In the genomic region with DNA sequence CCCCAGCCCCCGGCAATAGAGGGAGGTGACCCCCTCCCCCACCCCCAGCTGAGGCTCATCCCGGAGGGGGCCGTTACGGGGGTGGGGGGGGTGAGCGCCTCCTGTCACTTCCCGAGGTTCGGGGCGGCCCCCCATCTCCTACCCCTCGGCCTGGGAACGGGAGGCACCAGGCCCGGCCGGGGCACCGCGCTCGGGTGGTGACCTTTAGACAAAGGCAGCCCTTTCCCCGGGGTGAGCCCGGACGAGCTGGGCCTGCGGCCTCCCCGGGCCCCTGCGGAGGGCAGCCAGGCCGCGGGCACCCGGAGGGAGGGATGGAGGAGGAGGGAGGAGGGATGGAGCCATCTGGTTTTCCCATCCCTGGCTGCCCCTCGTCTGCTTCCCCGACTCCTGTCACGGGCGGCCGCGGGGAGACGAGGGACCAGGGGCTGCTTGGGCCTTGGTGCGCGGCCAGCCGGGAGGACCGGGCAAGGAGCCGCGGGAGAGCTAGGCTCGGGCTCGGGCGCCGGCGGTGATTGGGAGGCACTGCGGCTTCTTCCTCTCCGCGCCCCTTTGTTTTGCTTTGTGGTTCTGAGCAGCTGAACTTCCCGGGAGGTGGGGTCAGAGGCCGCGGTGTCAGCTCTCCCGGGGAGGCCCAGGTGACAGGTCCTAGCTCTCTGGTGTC, we compare ENCODE assay signal across 8 cellular contexts. TPM values are rescaled to one million over a fixed set of nuclear protein-coding genes. Genes with fewer than 3 reads are reported as not detected.
A peak's percentile ranks its signal among the peaks of the same experiment; 100 is the strongest.
DNase-seq lines count a peak whose midpoint lies in the region; ATAC-seq and TF ChIP-seq lines count a peak whose summit lies in the region.

No MANE protein-coding gene starts in this region.

- DNase-seq in BE2C (peak; percentile 75), T-helper 22 cell (ENCODE audit: low read depth) (peak; percentile 22), breast epithelium (ENCODE audit: low spot score in 2 of 2) (peak in 1 of 2 donors; percentile 29), inferior parietal cortex (ENCODE audit: extremely low spot score) (peak; percentile 29)
- DNase-seq in stimulated activated CD4-positive, alpha-beta T cell treated with anti-CD3 and anti-CD28 coated beads, Interleukin-12 subunit alpha, Interleukin-12 subunit beta, amount 100 ng/mL, for 4 hours = peak; percentile 38

- peak overlapping the region; percentile 78 for H3K9ac ChIP-seq in HUES6 (ENCODE audit: low read length)

- H3K9me3 ChIP-seq in BE2C (no peaks in the 10 kb centered on the region), HUES6 (ENCODE audit: control insufficient read depth, insufficient read depth, low read depth, low read length) (no peaks in the 10 kb centered on the region), breast epithelium (no peaks in the 10 kb centered on the region)

- TF ChIP-seq CTCF in BE2C (IDR thresholded peaks at IDR 0.05; ENCODE audit: low read depth, low read length) (no peak), breast epithelium (IDR thresholded peaks at IDR 0.05) (peak in 1 of 3 donors; percentile 15)

- H3K27me3 ChIP-seq in BE2C = no peaks in the 10 kb centered on the region
- no peaks in the 10 kb centered on the region for H3K27me3 ChIP-seq in HUES6 (ENCODE audit: control insufficient read depth, insufficient read depth, low read length)
- H3K27me3 ChIP-seq in breast epithelium = no peaks in the 10 kb centered on the region

- ATAC-seq in HG02870 (IDR thresholded peaks at IDR 0.05; ENCODE audit: unreplicated experiment) = no peak
- no peak for ATAC-seq in GM21390 (IDR thresholded peaks at IDR 0.05; ENCODE audit: unreplicated experiment)

- H3K4me3 ChIP-seq in BE2C (ENCODE audit: low read depth, low read length) (peak overlapping the region; percentile 75), HUES6 (ENCODE audit: low read depth, low read length) (peak overlapping the region; percentile 98), breast epithelium (peak overlapping the region; percentile 86 to 98 (median 96))

- H3K27ac ChIP-seq in HUES6 (ENCODE audit: low read depth, low read length) = peak overlapping the region; percentile 83; the same call in 1 of the 2 replicates
- H3K27ac ChIP-seq in breast epithelium = peak overlapping the region; percentile 87 to 96

- H3K36me3 ChIP-seq in BE2C (no peaks in the 10 kb centered on the region; the same call in 1 of the 2 replicates), HUES6 (ENCODE audit: control insufficient read depth, insufficient read depth, low read length) (peaks cover 8% of the 10 kb centered on the region), breast epithelium (no peaks in the 10 kb centered on the region)

- no peak for TF ChIP-seq POLR2A in breast epithelium (IDR thresholded peaks at IDR 0.05)

- intact Hi-C loops in breast epithelium (cut with DNase I; ENCODE audit: low total_unique reads) = loop anchor here (2.0 to 5.0 kb wide), 2 partner anchors 57 to 92 kb away; no protein-coding TSS in a partner anchor

- no peaks in the 10 kb centered on the region; the same call in 1 of the 2 replicates for H3K4me1 ChIP-seq in BE2C
- H3K4me1 ChIP-seq in HUES6 (ENCODE audit: control insufficient read depth, insufficient read depth, low read length) = peaks cover 30% of the 10 kb centered on the region
- H3K4me1 ChIP-seq in breast epithelium = peaks cover 0 to 10% of the 10 kb centered on the region in 2 donors

RNA-seq across cellular contexts. Expression of a gene that starts 1.1 kb away (rescaled TPM):
- 15.0 TPM for polyA plus RNA-seq in BE2C (2012; ENCODE audit: insufficient read depth, insufficient read length, low read depth)
- total RNA-seq in breast epithelium = 1 to 10 TPM; 4.2 to 8.3 (median 7.5) TPM

RNA-seq across cellular contexts. Expression of a gene that starts 37.1 kb away (rescaled TPM):
- polyA plus RNA-seq in BE2C (2012; ENCODE audit: insufficient read depth, insufficient read length, low read depth) = 0.23 TPM
- 1 to 10 TPM in 1 of 3 donors, under 1 TPM in 1, not detected in 1; 0.15 to 1.4 TPM for total RNA-seq in breast epithelium
